In the genomic region with DNA sequence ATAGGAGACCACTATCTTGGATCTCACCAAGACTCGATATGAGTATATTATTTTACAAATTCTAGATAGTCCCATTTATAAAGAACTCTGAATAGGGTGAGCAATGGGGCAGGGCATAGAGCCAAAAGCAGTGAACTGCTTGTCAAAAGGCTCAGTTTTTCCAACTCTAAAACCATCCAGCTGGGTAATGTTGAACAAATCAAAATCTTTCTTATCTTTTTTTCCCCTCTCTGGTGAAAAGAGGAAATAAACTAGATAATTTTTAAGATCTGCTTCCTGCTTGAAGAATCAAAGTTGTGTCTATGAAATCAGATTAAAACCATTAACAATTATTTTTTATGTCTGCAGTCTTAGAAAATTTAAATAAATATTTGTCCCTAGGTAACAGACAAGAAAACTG, we compare ENCODE assay signal across 2 cellular contexts.
TF ChIP-seq lines count a peak whose summit lies in the region.

No MANE protein-coding gene starts in this region.

TF ChIP-seq in endothelial cell of umbilical vein, 7 proteins besides CTCF, POLR2A, EP300 and RAD21:
- no peak for TF ChIP-seq FOS (IDR thresholded peaks at IDR 0.05; ENCODE audit: borderline replicate concordance, insufficient read depth, low read length)
- no peak for TF ChIP-seq JUN (IDR thresholded peaks at IDR 0.05; ENCODE audit: borderline replicate concordance, insufficient read depth, insufficient read length, low read depth)
- no peak for TF ChIP-seq EZH2 (IDR thresholded peaks at IDR 0.05; ENCODE audit: borderline replicate concordance, low read depth, low read length, severe bottlenecking)
- TF ChIP-seq POLR2AphosphoS5 (IDR thresholded peaks at IDR 0.05; ENCODE audit: insufficient read depth, low read depth, low read length) = no peak
- no peak for TF ChIP-seq MYC (IDR thresholded peaks at IDR 0.05; ENCODE audit: low read depth, low read length)
- TF ChIP-seq GATA2 (IDR thresholded peaks at IDR 0.05; ENCODE audit: insufficient read depth, insufficient read length, low read depth, low read length) = no peak
- TF ChIP-seq, protein P1, sequence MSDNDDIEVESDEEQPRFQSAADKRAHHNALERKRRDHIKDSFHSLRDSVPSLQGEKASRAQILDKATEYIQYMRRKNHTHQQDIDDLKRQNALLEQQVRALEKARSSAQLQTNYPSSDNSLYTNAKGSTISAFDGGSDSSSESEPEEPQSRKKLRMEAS (IDR thresholded peaks at IDR 0.05; ENCODE audit: insufficient read depth, insufficient read length) = no peak

TF ChIP-seq in HEK293T, 16 proteins besides CTCF, POLR2A, EP300 and RAD21:
- no peak for TF ChIP-seq FOXA1 (IDR thresholded peaks at IDR 0.05)
- no peak for TF ChIP-seq TARDBP (IDR thresholded peaks at IDR 0.05)
- no peak for TF ChIP-seq SP1 (IDR thresholded peaks at IDR 0.05)
- no peak for TF ChIP-seq BHLHE40 (IDR thresholded peaks at IDR 0.05; ENCODE audit: borderline replicate concordance)
